In genomic region chr5:104084896-104085295, GRCh38 we compare ENCODE assay signal across 26 cellular contexts.
DNase-seq lines count a peak whose midpoint lies in the region; ATAC-seq and TF ChIP-seq lines count a peak whose summit lies in the region.
"Had no signal": no experiment of that assay in that cellular context is flagged by ENCODE, and none has a peak within 500 bp of the region (broad histone marks: within the 10 kb centered on the region; RNA-seq: fewer than 3 reads in every experiment).

No MANE protein-coding gene starts in this region.

- peaks cover 1% of the 10 kb centered on the region for H3K9me3 Mint-ChIP-seq in activated naive CD8-positive, alpha-beta T cell treated with anti-CD3 and anti-CD28 coated beads for 36 hours
- peaks cover 12% of the 10 kb centered on the region for H3K9me3 Mint-ChIP-seq in activated naive CD8-positive, alpha-beta T cell treated with anti-CD3 and anti-CD28 coated beads, Interleukin-2, amount 50 U/mL, for 24 hours
- peaks cover 4% of the 10 kb centered on the region for H3K9me3 Mint-ChIP-seq in osteocyte (ENCODE audit: unreplicated experiment)

- in situ Hi-C loops in G401 (cut with HindIII; ENCODE audit: low sequenced_read_pairs): no loop called here

- no peak for TF ChIP-seq CTCF in osteocyte (IDR thresholded peaks at IDR 0.05)

- ATAC-seq in activated naive CD8-positive, alpha-beta T cell treated with anti-CD3 and anti-CD28 coated beads, Interleukin-2, amount 50 U/mL, for 24 hours: no peak
- no peak for ATAC-seq in Right ventricle myocardium inferior
- ATAC-seq: activated CD4-positive, alpha-beta T cell treated with anti-CD3 and anti-CD28 coated beads for 36 hours; CD8-positive, alpha-beta T cell; foreskin keratinocyte; lower lobe of right lung; mucosa of descending colon; natural killer cell treated with Interleukin-12 subunit alpha and Interleukin-12 subunit beta and Interleukin-15 and Interleukin-18, amount 100 ng/mL, for 72 hours had no signal

- no peaks in the 10 kb centered on the region for H3K27me3 Mint-ChIP-seq in activated naive CD8-positive, alpha-beta T cell treated with anti-CD3 and anti-CD28 coated beads for 36 hours
- no peaks in the 10 kb centered on the region for H3K27me3 Mint-ChIP-seq in activated naive CD8-positive, alpha-beta T cell treated with anti-CD3 and anti-CD28 coated beads, Interleukin-2, amount 50 U/mL, for 24 hours
- no peaks in the 10 kb centered on the region for H3K27me3 Mint-ChIP-seq in osteocyte (ENCODE audit: unreplicated experiment)
- H3K27me3 Mint-ChIP-seq: activated CD4-positive, alpha-beta T cell treated with anti-CD3 and anti-CD28 coated beads for 36 hours; activated naive CD8-positive, alpha-beta T cell; natural killer cell treated with Interleukin-12 subunit alpha and Interleukin-12 subunit beta and Interleukin-15 and Interleukin-18, amount 100 ng/mL, for 72 hours had no signal

- H3K4me1 Mint-ChIP-seq in activated naive CD8-positive, alpha-beta T cell treated with anti-CD3 and anti-CD28 coated beads for 36 hours: no peaks in the 10 kb centered on the region
- no peaks in the 10 kb centered on the region for H3K4me1 Mint-ChIP-seq in activated naive CD8-positive, alpha-beta T cell treated with anti-CD3 and anti-CD28 coated beads, Interleukin-2, amount 50 U/mL, for 24 hours
- peaks cover 3% of the 10 kb centered on the region for H3K4me1 Mint-ChIP-seq in osteocyte (ENCODE audit: unreplicated experiment)
- H3K4me1 Mint-ChIP-seq: activated CD4-positive, alpha-beta T cell treated with anti-CD3 and anti-CD28 coated beads for 36 hours had no signal

- no peaks in the 10 kb centered on the region for H3K36me3 Mint-ChIP-seq in activated naive CD8-positive, alpha-beta T cell treated with anti-CD3 and anti-CD28 coated beads for 36 hours
- no peaks in the 10 kb centered on the region for H3K36me3 Mint-ChIP-seq in activated naive CD8-positive, alpha-beta T cell treated with anti-CD3 and anti-CD28 coated beads, Interleukin-2, amount 50 U/mL, for 24 hours (ENCODE audit: low read depth)
- H3K36me3 Mint-ChIP-seq in osteocyte (ENCODE audit: unreplicated experiment): no peaks in the 10 kb centered on the region
- H3K36me3 Mint-ChIP-seq: activated naive CD8-positive, alpha-beta T cell; CD8-positive, alpha-beta T cell; natural killer cell treated with Interleukin-12 subunit alpha and Interleukin-12 subunit beta and Interleukin-15 and Interleukin-18, amount 100 ng/mL, for 72 hours had no signal

- H3K27ac Mint-ChIP-seq in activated naive CD8-positive, alpha-beta T cell treated with anti-CD3 and anti-CD28 coated beads for 36 hours: no peak overlapping the region
- H3K27ac Mint-ChIP-seq in activated naive CD8-positive, alpha-beta T cell treated with anti-CD3 and anti-CD28 coated beads, Interleukin-2, amount 50 U/mL, for 24 hours: no peak overlapping the region
- H3K27ac Mint-ChIP-seq in osteocyte (ENCODE audit: unreplicated experiment): no peak overlapping the region
- H3K27ac Mint-ChIP-seq: activated CD4-positive, alpha-beta T cell treated with anti-CD3 and anti-CD28 coated beads for 36 hours; activated naive CD8-positive, alpha-beta T cell; CD8-positive, alpha-beta T cell; H9; natural killer cell treated with Interleukin-12 subunit alpha and Interleukin-12 subunit beta and Interleukin-15 and Interleukin-18, amount 100 ng/mL, for 72 hours had no signal

- peak; percentile 0 for DNase-seq in activated naive CD8-positive, alpha-beta T cell treated with anti-CD3 and anti-CD28 coated beads for 36 hours
- no peak for DNase-seq in activated naive CD8-positive, alpha-beta T cell treated with anti-CD3 and anti-CD28 coated beads, Interleukin-2, amount 50 U/mL, for 24 hours
- DNase-seq in NCI-H187 treated with DMSO at 0.1 percent for 48 hours (lab: John Stamatoyannopoulos, UW) (peak; percentile 65), NCI-H774 (lab: John Stamatoyannopoulos, UW) (peak; percentile 42), G401 (ENCODE audit: low spot score) (no peak), osteocyte (ENCODE audit: extremely low spot score, unreplicated experiment) (no peak), Right ventricle myocardium inferior (ENCODE audit: missing footprints) (no peak), NOMO-1 (lab: John Stamatoyannopoulos, UW; ENCODE audit: unreplicated experiment in 2 of 2) (no peak)
- DNase-seq: activated CD4-positive, alpha-beta T cell treated with anti-CD3 and anti-CD28 coated beads for 36 hours; activated effector memory CD4-positive, alpha-beta T cell treated with Interleukin-2 at 50 U/mL for 16 hours; CD8-positive, alpha-beta T cell; effector memory CD4-positive, alpha-beta T cell; foreskin keratinocyte; GF-D8; H9; lower lobe of right lung; mucosa of descending colon; NCI-H1694 treated with DMSO at 0.1 percent for 48 hours; NCI-H526 treated with DMSO at 0.1 percent for 48 hours; ovary; retina; small intestine; stimulated activated CD4-positive, alpha-beta T cell treated with anti-CD3 and anti-CD28 coated beads, Interleukin-2, amount 100 ng/mL, for 24 hours; tibial artery had no signal

- intact Hi-C loops in Right ventricle myocardium inferior (cut with DNase I): no loop called here

- no peak overlapping the region for H3K4me3 Mint-ChIP-seq in activated naive CD8-positive, alpha-beta T cell treated with anti-CD3 and anti-CD28 coated beads for 36 hours
- H3K4me3 Mint-ChIP-seq in activated naive CD8-positive, alpha-beta T cell treated with anti-CD3 and anti-CD28 coated beads, Interleukin-2, amount 50 U/mL, for 24 hours: no peak overlapping the region
- no peak overlapping the region for H3K4me3 Mint-ChIP-seq in osteocyte (ENCODE audit: unreplicated experiment)
- H3K4me3 Mint-ChIP-seq: activated CD4-positive, alpha-beta T cell treated with anti-CD3 and anti-CD28 coated beads for 36 hours; activated naive CD8-positive, alpha-beta T cell; CD8-positive, alpha-beta T cell; H9; natural killer cell treated with Interleukin-12 subunit alpha and Interleukin-12 subunit beta and Interleukin-15 and Interleukin-18, amount 100 ng/mL, for 72 hours had no signal

Comparison
In these comparisons a context has a peak if more than half of its experiments do, and no peak if none do; other contexts are left out.
1. DNase-seq: peak in activated naive CD8-positive, alpha-beta T cell treated with anti-CD3 and anti-CD28 coated beads for 36 hours (single experiment), NCI-H187 treated with DMSO at 0.1 percent for 48 hours (single experiment) and NCI-H774 (single experiment); none in activated naive CD8-positive, alpha-beta T cell treated with anti-CD3 and anti-CD28 coated beads, Interleukin-2, amount 50 U/mL, for 24 hours (single experiment), G401 (single experiment), osteocyte (single experiment), Right ventricle myocardium inferior (single experiment) and NOMO-1 (0 of 2).